ENCODE assay signal across 1 cellular context in the genomic region with DNA sequence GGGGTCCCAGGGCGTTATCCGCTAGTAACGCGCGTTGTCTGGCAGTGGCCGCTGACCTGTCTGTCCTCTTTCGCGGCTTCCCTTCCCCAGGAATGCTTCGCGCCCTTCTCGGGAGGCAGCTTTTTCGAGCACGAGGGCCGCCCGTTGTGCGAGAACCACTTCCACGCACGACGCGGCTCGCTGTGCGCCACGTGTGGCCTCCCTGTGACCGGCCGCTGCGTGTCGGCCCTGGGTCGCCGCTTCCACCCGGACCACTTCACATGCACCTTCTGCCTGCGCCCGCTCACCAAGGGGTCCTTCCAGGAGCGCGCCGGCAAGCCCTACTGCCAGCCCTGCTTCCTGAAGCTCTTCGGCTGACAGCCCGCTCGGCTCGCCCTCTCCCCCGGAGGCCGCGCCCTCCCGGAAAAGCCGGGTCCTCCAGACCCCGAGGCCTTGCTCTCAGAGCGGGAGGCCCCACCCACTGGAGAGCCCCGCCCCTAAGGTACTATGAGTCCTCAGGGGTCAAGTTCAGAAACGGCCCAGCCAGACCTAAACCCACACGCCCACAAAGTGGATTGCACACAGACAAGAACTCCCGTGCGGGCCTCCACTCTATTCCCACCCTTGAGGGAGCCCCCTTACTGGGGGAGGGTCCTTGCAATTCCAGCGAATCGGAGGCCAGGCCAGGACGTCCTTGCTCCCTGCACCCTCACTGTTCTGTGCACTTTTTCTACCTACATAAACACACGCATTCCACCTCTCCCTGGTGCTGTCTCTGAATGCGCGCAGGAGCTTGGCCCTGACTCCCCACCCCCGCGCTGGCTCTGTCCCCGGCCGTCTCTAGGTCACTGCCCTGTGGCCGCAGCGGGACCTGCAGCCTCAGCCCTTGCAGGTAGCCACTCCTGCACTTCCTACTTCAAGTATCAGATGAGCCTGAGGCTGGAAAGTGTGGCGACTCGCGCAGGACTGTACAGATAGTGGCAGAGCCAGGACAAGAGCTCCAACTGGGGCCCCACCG.
A peak's percentile ranks its signal among the peaks of the same experiment; 100 is the strongest.
TF ChIP-seq lines count a peak whose summit lies in the region.

No MANE protein-coding gene starts in this region.

TF ChIP-seq in K562, 482 proteins besides CTCF, POLR2A, EP300 and RAD21 (continued from another document and continues in another):
- TF ChIP-seq, protein P1, sequence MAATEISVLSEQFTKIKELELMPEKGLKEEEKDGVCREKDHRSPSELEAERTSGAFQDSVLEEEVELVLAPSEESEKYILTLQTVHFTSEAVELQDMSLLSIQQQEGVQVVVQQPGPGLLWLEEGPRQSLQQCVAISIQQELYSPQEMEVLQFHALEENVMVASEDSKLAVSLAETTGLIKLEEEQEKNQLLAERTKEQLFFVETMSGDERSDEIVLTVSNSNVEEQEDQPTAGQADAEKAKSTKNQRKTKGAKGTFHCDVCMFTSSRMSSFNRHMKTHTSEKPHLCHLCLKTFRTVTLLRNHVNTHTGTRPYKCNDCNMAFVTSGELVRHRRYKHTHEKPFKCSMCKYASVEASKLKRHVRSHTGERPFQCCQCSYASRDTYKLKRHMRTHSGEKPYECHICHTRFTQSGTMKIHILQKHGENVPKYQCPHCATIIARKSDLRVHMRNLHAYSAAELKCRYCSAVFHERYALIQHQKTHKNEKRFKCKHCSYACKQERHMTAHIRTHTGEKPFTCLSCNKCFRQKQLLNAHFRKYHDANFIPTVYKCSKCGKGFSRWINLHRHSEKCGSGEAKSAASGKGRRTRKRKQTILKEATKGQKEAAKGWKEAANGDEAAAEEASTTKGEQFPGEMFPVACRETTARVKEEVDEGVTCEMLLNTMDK (IDR thresholded peaks at IDR 0.05; ENCODE audit: borderline replicate concordance, insufficient read depth, low read depth, low read length, poor library complexity, severe bottlenecking) = no peak
- TF ChIP-seq TBP (optimal IDR thresholded peaks at IDR 0.05; ENCODE audit: low read depth, low read length) (peak; percentile 50), ZNF408 (CRISPR knock-in tag; IDR thresholded peaks at IDR 0.05; ENCODE audit: low read depth) (no peak), RBM15 (IDR thresholded peaks at IDR 0.05; ENCODE audit: insufficient read depth, low read length) (no peak), GATAD2B (IDR thresholded peaks at IDR 0.05; ENCODE audit: borderline replicate concordance) (no peak), HMG20A (CRISPR knock-in tag; conservative IDR thresholded peaks at IDR 0.05) (no peak), ZNF146 (CRISPR knock-in tag; IDR thresholded peaks at IDR 0.05; ENCODE audit: unreplicated experiment) (no peak), HMG20B (CRISPR knock-in tag; IDR thresholded peaks at IDR 0.05) (no peak), JUND (IDR thresholded peaks at IDR 0.05; ENCODE audit: borderline replicate concordance, low read depth, low read length) (peak; percentile 17; the same call in 1 of the 2 replicates), JUND (tag; IDR thresholded peaks at IDR 0.05; ENCODE audit: borderline replicate concordance, low read depth, low read length) (peak; percentile 40; the same call in 1 of the 3 replicates), EGR1 (conservative IDR thresholded peaks at IDR 0.05) (peak; percentile 93), CAMTA2 (CRISPR knock-in tag; conservative IDR thresholded peaks at IDR 0.05) (no peak), ZNF696 (CRISPR knock-in tag; conservative IDR thresholded peaks at IDR 0.05) (no peak), POU5F1 (IDR thresholded peaks at IDR 0.05; ENCODE audit: borderline replicate concordance, low read depth, low read length, partially characterized antibody) (no peak), ZNF354B (CRISPR knock-in tag; IDR thresholded peaks at IDR 0.05) (no peak), ZNF785 (CRISPR knock-in tag; IDR thresholded peaks at IDR 0.05) (no peak), POLR2G (IDR thresholded peaks at IDR 0.05; ENCODE audit: low read depth, low read length) (peak; percentile 72), POLR3G (IDR thresholded peaks at IDR 0.05; ENCODE audit: extremely low read depth, insufficient read length, insufficient replicate concordance) (no peak), SRSF7 (optimal IDR thresholded peaks at IDR 0.05; ENCODE audit: low read depth, low read length) (no peak), SMAD3 (CRISPR knock-in tag; conservative IDR thresholded peaks at IDR 0.05) (no peak), ZNF3 (CRISPR knock-in tag; IDR thresholded peaks at IDR 0.05) (no peak), CEBPG (CRISPR knock-in tag; IDR thresholded peaks at IDR 0.05) (no peak), CEBPG (tag; conservative IDR thresholded peaks at IDR 0.05 in 1 of 2, IDR thresholded peaks at IDR 0.05 in 1 of 2) (no peak), FOXK1 (CRISPR knock-in tag; IDR thresholded peaks at IDR 0.05; ENCODE audit: borderline replicate concordance) (no peak), PRMT5 (CRISPR knock-in tag; IDR thresholded peaks at IDR 0.05) (no peak), SMAD2 (IDR thresholded peaks at IDR 0.05; ENCODE audit: low read depth, low read length) (no peak), ETS2 (tag; IDR thresholded peaks at IDR 0.05; ENCODE audit: borderline replicate concordance, poor library complexity, severe bottlenecking) (no peak), TFAM (CRISPR knock-in tag; conservative IDR thresholded peaks at IDR 0.05) (no peak), ZNF431 (CRISPR knock-in tag; IDR thresholded peaks at IDR 0.05) (no peak), E2F3 (CRISPR knock-in tag; IDR thresholded peaks at IDR 0.05) (no peak), EHMT2 (IDR thresholded peaks at IDR 0.05) (no peak), PTRF (tag; IDR thresholded peaks at IDR 0.05) (no peak), ZSCAN32 (CRISPR knock-in tag; IDR thresholded peaks at IDR 0.05) (no peak), FIP1L1 (IDR thresholded peaks at IDR 0.05; ENCODE audit: low read depth, low read length, poor library complexity, severe bottlenecking) (peak; percentile 50), TGIF2 (CRISPR knock-in tag; IDR thresholded peaks at IDR 0.05) (no peak), NR3C1 (CRISPR knock-in tag; IDR thresholded peaks at IDR 0.05) (no peak), ZZZ3 (IDR thresholded peaks at IDR 0.05) (no peak)
- TF ChIP-seq, protein P2, sequence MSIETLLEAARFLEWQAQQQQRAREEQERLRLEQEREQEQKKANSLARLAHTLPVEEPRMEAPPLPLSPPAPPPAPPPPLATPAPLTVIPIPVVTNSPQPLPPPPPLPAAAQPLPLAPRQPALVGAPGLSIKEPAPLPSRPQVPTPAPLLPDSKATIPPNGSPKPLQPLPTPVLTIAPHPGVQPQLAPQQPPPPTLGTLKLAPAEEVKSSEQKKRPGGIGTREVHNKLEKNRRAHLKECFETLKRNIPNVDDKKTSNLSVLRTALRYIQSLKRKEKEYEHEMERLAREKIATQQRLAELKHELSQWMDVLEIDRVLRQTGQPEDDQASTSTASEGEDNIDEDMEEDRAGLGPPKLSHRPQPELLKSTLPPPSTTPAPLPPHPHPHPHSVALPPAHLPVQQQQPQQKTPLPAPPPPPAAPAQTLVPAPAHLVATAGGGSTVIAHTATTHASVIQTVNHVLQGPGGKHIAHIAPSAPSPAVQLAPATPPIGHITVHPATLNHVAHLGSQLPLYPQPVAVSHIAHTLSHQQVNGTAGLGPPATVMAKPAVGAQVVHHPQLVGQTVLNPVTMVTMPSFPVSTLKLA (conservative IDR thresholded peaks at IDR 0.05) = peak; percentile 46 to 53; a peak in 3 of 4 replicates
- TF ChIP-seq, protein P3, sequence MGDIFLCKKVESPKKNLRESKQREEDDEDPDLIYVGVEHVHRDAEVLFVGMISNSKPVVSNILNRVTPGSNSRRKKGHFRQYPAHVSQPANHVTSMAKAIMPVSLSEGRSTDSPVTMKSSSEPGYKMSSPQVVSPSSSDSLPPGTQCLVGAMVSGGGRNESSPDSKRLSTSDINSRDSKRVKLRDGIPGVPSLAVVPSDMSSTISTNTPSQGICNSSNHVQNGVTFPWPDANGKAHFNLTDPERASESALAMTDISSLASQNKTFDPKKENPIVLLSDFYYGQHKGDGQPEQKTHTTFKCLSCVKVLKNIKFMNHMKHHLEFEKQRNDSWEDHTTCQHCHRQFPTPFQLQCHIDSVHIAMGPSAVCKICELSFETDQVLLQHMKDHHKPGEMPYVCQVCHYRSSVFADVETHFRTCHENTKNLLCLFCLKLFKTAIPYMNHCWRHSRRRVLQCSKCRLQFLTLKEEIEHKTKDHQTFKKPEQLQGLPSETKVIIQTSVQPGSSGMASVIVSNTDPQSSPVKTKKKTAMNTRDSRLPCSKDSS (IDR thresholded peaks at IDR 0.05; ENCODE audit: low read depth, partially characterized antibody) = no peak
- TF ChIP-seq, protein P4, sequence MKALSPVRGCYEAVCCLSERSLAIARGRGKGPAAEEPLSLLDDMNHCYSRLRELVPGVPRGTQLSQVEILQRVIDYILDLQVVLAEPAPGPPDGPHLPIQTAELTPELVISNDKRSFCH (CRISPR knock-in tag; IDR thresholded peaks at IDR 0.05) = no peak
- TF ChIP-seq, protein P4 (tag; IDR thresholded peaks at IDR 0.05) = no peak; the same call in 1 of the 2 replicates
- TF ChIP-seq, protein P5, sequence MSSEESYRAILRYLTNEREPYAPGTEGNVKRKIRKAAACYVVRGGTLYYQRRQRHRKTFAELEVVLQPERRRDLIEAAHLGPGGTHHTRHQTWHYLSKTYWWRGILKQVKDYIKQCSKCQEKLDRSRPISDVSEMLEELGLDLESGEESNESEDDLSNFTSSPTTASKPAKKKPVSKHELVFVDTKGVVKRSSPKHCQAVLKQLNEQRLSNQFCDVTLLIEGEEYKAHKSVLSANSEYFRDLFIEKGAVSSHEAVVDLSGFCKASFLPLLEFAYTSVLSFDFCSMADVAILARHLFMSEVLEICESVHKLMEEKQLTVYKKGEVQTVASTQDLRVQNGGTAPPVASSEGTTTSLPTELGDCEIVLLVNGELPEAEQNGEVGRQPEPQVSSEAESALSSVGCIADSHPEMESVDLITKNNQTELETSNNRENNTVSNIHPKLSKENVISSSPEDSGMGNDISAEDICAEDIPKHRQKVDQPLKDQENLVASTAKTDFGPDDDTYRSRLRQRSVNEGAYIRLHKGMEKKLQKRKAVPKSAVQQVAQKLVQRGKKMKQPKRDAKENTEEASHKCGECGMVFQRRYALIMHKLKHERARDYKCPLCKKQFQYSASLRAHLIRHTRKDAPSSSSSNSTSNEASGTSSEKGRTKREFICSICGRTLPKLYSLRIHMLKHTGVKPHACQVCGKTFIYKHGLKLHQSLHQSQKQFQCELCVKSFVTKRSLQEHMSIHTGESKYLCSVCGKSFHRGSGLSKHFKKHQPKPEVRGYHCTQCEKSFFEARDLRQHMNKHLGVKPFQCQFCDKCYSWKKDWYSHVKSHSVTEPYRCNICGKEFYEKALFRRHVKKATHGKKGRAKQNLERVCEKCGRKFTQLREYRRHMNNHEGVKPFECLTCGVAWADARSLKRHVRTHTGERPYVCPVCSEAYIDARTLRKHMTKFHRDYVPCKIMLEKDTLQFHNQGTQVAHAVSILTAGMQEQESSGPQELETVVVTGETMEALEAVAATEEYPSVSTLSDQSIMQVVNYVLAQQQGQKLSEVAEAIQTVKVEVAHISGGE (CRISPR knock-in tag; IDR thresholded peaks at IDR 0.05) = no peak
- TF ChIP-seq, protein P6, sequence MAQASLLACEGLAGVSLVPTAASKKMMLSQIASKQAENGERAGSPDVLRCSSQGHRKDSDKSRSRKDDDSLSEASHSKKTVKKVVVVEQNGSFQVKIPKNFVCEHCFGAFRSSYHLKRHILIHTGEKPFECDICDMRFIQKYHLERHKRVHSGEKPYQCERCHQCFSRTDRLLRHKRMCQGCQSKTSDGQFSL (CRISPR knock-in tag; IDR thresholded peaks at IDR 0.05) = no peak
- TF ChIP-seq, protein P6 (tag; IDR thresholded peaks at IDR 0.05) = no peak
- TF ChIP-seq, protein P7, sequence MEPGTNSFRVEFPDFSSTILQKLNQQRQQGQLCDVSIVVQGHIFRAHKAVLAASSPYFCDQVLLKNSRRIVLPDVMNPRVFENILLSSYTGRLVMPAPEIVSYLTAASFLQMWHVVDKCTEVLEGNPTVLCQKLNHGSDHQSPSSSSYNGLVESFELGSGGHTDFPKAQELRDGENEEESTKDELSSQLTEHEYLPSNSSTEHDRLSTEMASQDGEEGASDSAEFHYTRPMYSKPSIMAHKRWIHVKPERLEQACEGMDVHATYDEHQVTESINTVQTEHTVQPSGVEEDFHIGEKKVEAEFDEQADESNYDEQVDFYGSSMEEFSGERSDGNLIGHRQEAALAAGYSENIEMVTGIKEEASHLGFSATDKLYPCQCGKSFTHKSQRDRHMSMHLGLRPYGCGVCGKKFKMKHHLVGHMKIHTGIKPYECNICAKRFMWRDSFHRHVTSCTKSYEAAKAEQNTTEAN (CRISPR knock-in tag; IDR thresholded peaks at IDR 0.05) = no peak
- TF ChIP-seq, protein P8, sequence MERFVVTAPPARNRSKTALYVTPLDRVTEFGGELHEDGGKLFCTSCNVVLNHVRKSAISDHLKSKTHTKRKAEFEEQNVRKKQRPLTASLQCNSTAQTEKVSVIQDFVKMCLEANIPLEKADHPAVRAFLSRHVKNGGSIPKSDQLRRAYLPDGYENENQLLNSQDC (CRISPR knock-in tag; IDR thresholded peaks at IDR 0.05) = no peak
- TF ChIP-seq, protein P9, sequence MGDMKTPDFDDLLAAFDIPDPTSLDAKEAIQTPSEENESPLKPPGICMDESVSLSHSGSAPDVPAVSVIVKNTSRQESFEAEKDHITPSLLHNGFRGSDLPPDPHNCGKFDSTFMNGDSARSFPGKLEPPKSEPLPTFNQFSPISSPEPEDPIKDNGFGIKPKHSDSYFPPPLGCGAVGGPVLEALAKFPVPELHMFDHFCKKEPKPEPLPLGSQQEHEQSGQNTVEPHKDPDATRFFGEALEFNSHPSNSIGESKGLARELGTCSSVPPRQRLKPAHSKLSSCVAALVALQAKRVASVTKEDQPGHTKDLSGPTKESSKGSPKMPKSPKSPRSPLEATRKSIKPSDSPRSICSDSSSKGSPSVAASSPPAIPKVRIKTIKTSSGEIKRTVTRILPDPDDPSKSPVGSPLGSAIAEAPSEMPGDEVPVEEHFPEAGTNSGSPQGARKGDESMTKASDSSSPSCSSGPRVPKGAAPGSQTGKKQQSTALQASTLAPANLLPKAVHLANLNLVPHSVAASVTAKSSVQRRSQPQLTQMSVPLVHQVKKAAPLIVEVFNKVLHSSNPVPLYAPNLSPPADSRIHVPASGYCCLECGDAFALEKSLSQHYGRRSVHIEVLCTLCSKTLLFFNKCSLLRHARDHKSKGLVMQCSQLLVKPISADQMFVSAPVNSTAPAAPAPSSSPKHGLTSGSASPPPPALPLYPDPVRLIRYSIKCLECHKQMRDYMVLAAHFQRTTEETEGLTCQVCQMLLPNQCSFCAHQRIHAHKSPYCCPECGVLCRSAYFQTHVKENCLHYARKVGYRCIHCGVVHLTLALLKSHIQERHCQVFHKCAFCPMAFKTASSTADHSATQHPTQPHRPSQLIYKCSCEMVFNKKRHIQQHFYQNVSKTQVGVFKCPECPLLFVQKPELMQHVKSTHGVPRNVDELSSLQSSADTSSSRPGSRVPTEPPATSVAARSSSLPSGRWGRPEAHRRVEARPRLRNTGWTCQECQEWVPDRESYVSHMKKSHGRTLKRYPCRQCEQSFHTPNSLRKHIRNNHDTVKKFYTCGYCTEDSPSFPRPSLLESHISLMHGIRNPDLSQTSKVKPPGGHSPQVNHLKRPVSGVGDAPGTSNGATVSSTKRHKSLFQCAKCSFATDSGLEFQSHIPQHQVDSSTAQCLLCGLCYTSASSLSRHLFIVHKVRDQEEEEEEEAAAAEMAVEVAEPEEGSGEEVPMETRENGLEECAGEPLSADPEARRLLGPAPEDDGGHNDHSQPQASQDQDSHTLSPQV (IDR thresholded peaks at IDR 0.05) = peak; percentile 57; the same call in 1 of the 2 replicates
